ENCODE assay signal across 10 cellular contexts in the genomic region with DNA sequence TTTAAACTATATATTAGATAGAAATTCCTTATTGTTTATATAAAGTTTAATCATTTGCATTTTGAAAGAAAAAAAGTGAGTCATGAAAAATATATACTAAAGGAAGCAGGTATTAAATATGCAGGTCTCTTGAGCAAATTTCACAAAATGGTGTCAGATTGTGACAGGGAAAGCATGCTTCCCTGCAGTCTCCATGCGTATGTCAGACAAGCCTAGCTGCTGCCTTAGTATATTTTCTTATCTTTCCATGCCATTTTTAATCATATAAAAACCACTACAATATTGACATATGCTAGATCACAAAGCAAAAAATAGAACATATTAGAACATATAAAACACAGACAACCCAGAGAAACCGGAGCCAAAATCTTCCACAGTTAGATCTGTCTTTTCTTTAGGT.
"Had no signal": no experiment of that assay in that cellular context is flagged by ENCODE, and none has a peak within 500 bp of the region (broad histone marks: within the 10 kb centered on the region; RNA-seq: fewer than 3 reads in every experiment).

No MANE protein-coding gene starts in this region.

- H3K4me3 ChIP-seq: GM23248, HAP-1 had no signal

- H3K27ac Mint-ChIP-seq: HFFc6, IgD-negative memory B cell had no signal

- DNase-seq: GM23248, GOT3, H7, HFFc6, KBM-7 had no signal

- H2AFZ ChIP-seq: GM23248 had no signal

- H3K9me3 ChIP-seq: HAP-1 had no signal

- H3K4me3 Mint-ChIP-seq: HFFc6, IgD-negative memory B cell had no signal

- H3K27ac ChIP-seq: GM23248, HL-60 had no signal

- ATAC-seq: HCT116, HepG2 had no signal

- H3K36me3 ChIP-seq: HAP-1 had no signal

- H3K36me3 Mint-ChIP-seq: IgD-negative memory B cell had no signal

- H3K4me1 Mint-ChIP-seq: IgD-negative memory B cell had no signal

- H3K9ac ChIP-seq: GM23248 had no signal

- H3K27me3 Mint-ChIP-seq: IgD-negative memory B cell had no signal
